In genomic region chr5:178192244-178192643, GRCh38 we compare ENCODE assay signal across 35 cellular contexts. TPM values are rescaled to one million over a fixed set of nuclear protein-coding genes. Genes with fewer than 3 reads are reported as not detected.
A peak's percentile ranks its signal among the peaks of the same experiment; 100 is the strongest.
DNase-seq lines count a peak whose midpoint lies in the region; ATAC-seq, FAIRE-seq and TF ChIP-seq lines count a peak whose summit lies in the region.
"Had no signal": no experiment of that assay in that cellular context is flagged by ENCODE, and none has a peak within 500 bp of the region (broad histone marks: within the 10 kb centered on the region; RNA-seq: fewer than 3 reads in every experiment).

No MANE protein-coding gene starts in this region.

- H3K14ac ChIP-seq in H1 (ENCODE audit: insufficient read length) (no peak overlapping the region), mesenchymal stem cell (ENCODE audit: low read length in 2 of 2) (no peak overlapping the region)

- H4K20me1 ChIP-seq in GM23248 (ENCODE audit: insufficient read depth) (no peaks in the 10 kb centered on the region), H1 (replicated peaks in 1 of 2; ENCODE audit: control insufficient read depth in 1 of 2, insufficient read depth in 2 of 2, low read length in 2 of 2) (no peaks in the 10 kb centered on the region), Karpas-422 (ENCODE audit: insufficient read depth, low read depth, low read length) (no peaks in the 10 kb centered on the region)

- H3K4ac ChIP-seq in H1 (replicated peaks; ENCODE audit: insufficient read length, low read depth, low read length) (no peak overlapping the region), mesenchymal stem cell (ENCODE audit: low read depth in 1 of 2, low read length in 2 of 2) (no peak overlapping the region)

- no peaks in the 10 kb centered on the region for H3K79me2 ChIP-seq in GM23248 (ENCODE audit: insufficient read depth)
- H3K79me2 ChIP-seq in H1 (ENCODE audit: control insufficient read depth in 1 of 2, insufficient read depth in 2 of 2, low read length in 2 of 2) = no peaks in the 10 kb centered on the region
- H3K79me2 ChIP-seq in Karpas-422 (ENCODE audit: low read length) = no peaks in the 10 kb centered on the region

- H3K4me2 ChIP-seq in GM23248 (ENCODE audit: unreplicated experiment) = no peak overlapping the region
- H3K4me2 ChIP-seq in H1 (ENCODE audit: insufficient read depth in 1 of 2, low read depth in 2 of 2, low read length in 2 of 2) = no peak overlapping the region
- H3K4me2 ChIP-seq in Karpas-422 (ENCODE audit: low read depth, low read length, poor library complexity, severe bottlenecking) = no peak overlapping the region
- no peak overlapping the region for H3K4me2 ChIP-seq in mesenchymal stem cell (ENCODE audit: low read length, poor library complexity, severe bottlenecking)
- H3K4me2 ChIP-seq: A549, PC-9 had no signal

- H3K4me3 ChIP-seq in GM23248 = no peak overlapping the region
- no peak overlapping the region for H3K4me3 ChIP-seq in H1 (ENCODE audit: extremely low read depth in 1 of 4, insufficient read depth in 2 of 4, low read depth in 3 of 4, low read length in 4 of 4)
- no peak overlapping the region for H3K4me3 ChIP-seq in right lobe of liver
- no peak overlapping the region for H3K4me3 ChIP-seq in Karpas-422 (ENCODE audit: low read length)
- H3K4me3 ChIP-seq in mesenchymal stem cell (ENCODE audit: insufficient read depth in 1 of 2, low read depth in 1 of 2, low read length in 2 of 2) = no peak overlapping the region
- H3K4me3 ChIP-seq: A549, PC-9, tibial artery, vagina had no signal

- H4K8ac ChIP-seq in H1 (ENCODE audit: extremely low read depth, insufficient read depth, low read length) (no peak overlapping the region), mesenchymal stem cell (ENCODE audit: low read length) (no peak overlapping the region)

- H2AK5ac ChIP-seq in H1 (ENCODE audit: low read depth, low read length) (no peak overlapping the region), mesenchymal stem cell (ENCODE audit: low read length, severe bottlenecking) (no peak overlapping the region)

- no peak for TF ChIP-seq RAD21 in H1 (IDR thresholded peaks at IDR 0.05 in 1 of 2, conservative IDR thresholded peaks at IDR 0.05 in 1 of 2; ENCODE audit: low read depth in 2 of 2, low read length in 2 of 2)

- H2BK5ac ChIP-seq in H1 (ENCODE audit: low read depth, low read length) = no peak overlapping the region
- H2BK5ac ChIP-seq in mesenchymal stem cell (ENCODE audit: low read depth, low read length, poor library complexity, severe bottlenecking) = no peak overlapping the region

- H4K91ac ChIP-seq in H1 (replicated peaks; ENCODE audit: insufficient read length, low read length) (no peak overlapping the region), mesenchymal stem cell (ENCODE audit: low read length) (no peak overlapping the region)

- H3K27me3 ChIP-seq in GM23248 (replicated peaks; ENCODE audit: insufficient read depth) (peaks cover 13% of the 10 kb centered on the region), H1 (replicated peaks in 1 of 4; ENCODE audit: control insufficient read depth in 3 of 4, extremely low read depth in 1 of 4, insufficient read depth in 3 of 4, low read length in 3 of 4) (no peaks in the 10 kb centered on the region; a peak in 1 of 7 replicates), right lobe of liver (no peaks in the 10 kb centered on the region), Karpas-422 (ENCODE audit: low read length) (no peaks in the 10 kb centered on the region), mesenchymal stem cell (ENCODE audit: control insufficient read depth in 1 of 2, insufficient read depth in 1 of 2, low read length in 2 of 2) (peaks cover 21 to 23% of the 10 kb centered on the region in 2 experiments)
- H3K27me3 ChIP-seq: vagina had no signal

- no peak for FAIRE-seq in H1 (lab: Jason Lieb, UNC)
- FAIRE-seq: A549, islet of Langerhans had no signal

- CTCF ChIA-PET in H1 (lab: Charles Lee; ENCODE audit: partially characterized antibody) = interaction anchor here (0.5 to 1.6 kb wide), 3 partner anchors 8 to 10 kb away, joined by 3 read pairs; no protein-coding TSS in a partner anchor

- no peak for TF ChIP-seq EP300 in H1 (IDR thresholded peaks at IDR 0.05; ENCODE audit: borderline replicate concordance in 1 of 2, low read depth in 2 of 2, low read length in 2 of 2)

- H3K56ac ChIP-seq in H1 (replicated peaks; ENCODE audit: insufficient read length, low read depth, low read length) = no peak overlapping the region

- H3K79me1 ChIP-seq in H1 (ENCODE audit: low read depth, low read length) (no peaks in the 10 kb centered on the region), mesenchymal stem cell (replicated peaks; ENCODE audit: low read length, poor library complexity, severe bottlenecking) (no peaks in the 10 kb centered on the region)

- H2BK12ac ChIP-seq in H1 (ENCODE audit: low read depth, low read length) = no peak overlapping the region
- H2BK12ac ChIP-seq in mesenchymal stem cell (ENCODE audit: low read length in 2 of 2) = no peak overlapping the region

- no peaks in the 10 kb centered on the region for H3K9me2 ChIP-seq in GM23248 (ENCODE audit: insufficient read depth)
- H3K9me2 ChIP-seq in Karpas-422 (replicated peaks; ENCODE audit: insufficient read depth, low read length) = no peaks in the 10 kb centered on the region

- H3K9ac ChIP-seq in GM23248 (no peak overlapping the region), H1 (replicated peaks in 1 of 4; ENCODE audit: extremely low read depth in 1 of 4, low read depth in 3 of 4, low read length in 3 of 4) (no peak overlapping the region), Karpas-422 (ENCODE audit: low read length) (no peak overlapping the region), mesenchymal stem cell (ENCODE audit: low read length) (no peak overlapping the region)

- H3K4me1 ChIP-seq in GM23248 (ENCODE audit: insufficient read depth) (0 out of 2 replicates have a peak, but pooled peaks cover 3% of the 10 kb centered on the region), H1 (replicated peaks in 1 of 4; ENCODE audit: control insufficient read depth in 3 of 4, insufficient read depth in 4 of 4, low read length in 3 of 4) (peaks cover 0 to 10% (median 3%) of the 10 kb centered on the region in 4 experiments; a peak in 3 of 7 replicates), right lobe of liver (peaks cover 0 to 21% (median 5%) of the 10 kb centered on the region in 4 donors), Karpas-422 (ENCODE audit: low read length) (0 out of 2 replicates have a peak, but pooled peaks cover 3% of the 10 kb centered on the region), mesenchymal stem cell (ENCODE audit: control insufficient read depth, insufficient read depth, low read depth, low read length) (no peaks in the 10 kb centered on the region)
- H3K4me1 ChIP-seq: A549, tibial artery, vagina had no signal

- no peak overlapping the region for H4K5ac ChIP-seq in H1 (ENCODE audit: insufficient read length, low read depth, low read length)

- H3K9me3 ChIP-seq in GM23248 (ENCODE audit: low read depth) (no peaks in the 10 kb centered on the region), H1 (ENCODE audit: insufficient read depth in 2 of 2, low read depth in 1 of 2, low read length in 1 of 2) (peaks cover 0 to 8% of the 10 kb centered on the region in 2 experiments; a peak in 2 of 4 replicates), right lobe of liver (no peaks in the 10 kb centered on the region), Karpas-422 (ENCODE audit: low read length) (no peaks in the 10 kb centered on the region), mesenchymal stem cell (ENCODE audit: control insufficient read depth, low read length) (no peaks in the 10 kb centered on the region)
- H3K9me3 ChIP-seq: tibial artery, vagina had no signal

- TF ChIP-seq CTCF in H1 (IDR thresholded peaks at IDR 0.05; ENCODE audit: control extremely low read depth in 1 of 3, insufficient read depth in 1 of 3, low read depth in 1 of 3, low read length in 3 of 3) (no peak), right lobe of liver (IDR thresholded peaks at IDR 0.05) (no peak)

- H2BK120ac ChIP-seq in H1 (replicated peaks; ENCODE audit: low read depth, low read length) = no peak overlapping the region
- no peak overlapping the region for H2BK120ac ChIP-seq in mesenchymal stem cell (ENCODE audit: low read depth, low read length)

- H3K36me3 ChIP-seq in GM23248 (ENCODE audit: low read depth) (no peaks in the 10 kb centered on the region), H1 (ENCODE audit: control insufficient read depth in 2 of 4, insufficient read depth in 4 of 4, low read length in 3 of 4) (no peaks in the 10 kb centered on the region), right lobe of liver (no peaks in the 10 kb centered on the region), Karpas-422 (ENCODE audit: insufficient read depth, low read length) (no peaks in the 10 kb centered on the region), mesenchymal stem cell (ENCODE audit: control insufficient read depth in 1 of 2, insufficient read depth in 2 of 2, low read depth in 1 of 2, low read length in 2 of 2) (no peaks in the 10 kb centered on the region)
- H3K36me3 ChIP-seq: tibial artery, vagina had no signal

- peak; percentile 71 to 86 (median 80) for ATAC-seq in right lobe of liver
- ATAC-seq: A549, left ventricle myocardium superior, sciatic nerve had no signal

- H3K23ac ChIP-seq in H1 (ENCODE audit: insufficient read length) (no peak overlapping the region), mesenchymal stem cell (ENCODE audit: low read length in 2 of 2) (no peak overlapping the region)

- H3K18ac ChIP-seq in H1 (ENCODE audit: extremely low read depth, low read length) = no peak overlapping the region
- no peak overlapping the region for H3K18ac ChIP-seq in mesenchymal stem cell (ENCODE audit: low read depth in 1 of 2, low read length in 2 of 2)

- H3F3A ChIP-seq in GM23248 (ENCODE audit: insufficient read depth) = no peaks in the 10 kb centered on the region

- WGBS in GM23248 (ENCODE audit: low coverage in 1 of 2, low lambda C conversion rate in 2 of 2, missing lambda C conversion rate in 2 of 2), 2 experiments = 34 to 36% methylated on average over 2 of the region's 2 CpGs
- 90% methylated on average over 2 of the region's 2 CpGs; no CpG with 5 or more reads in 1 of the 2 experiments for WGBS in H1 (ENCODE audit: extremely low coverage in 1 of 2, insufficient coverage in 1 of 2, insufficient read length in 1 of 2, insufficient replicate concordance in 2 of 2, low coverage in 1 of 2, low lambda C conversion rate in 2 of 2, missing lambda C conversion rate in 1 of 2), 2 experiments
- WGBS in right lobe of liver (ENCODE audit: insufficient coverage, low coverage, low lambda C conversion rate, missing lambda C conversion rate) = 25% methylated on average over 2 of the region's 2 CpGs
- WGBS in mesenchymal stem cell = 94% methylated on average over 2 of the region's 2 CpGs

- H3K23me2 ChIP-seq in H1 (ENCODE audit: low read depth, low read length) = no peaks in the 10 kb centered on the region

- no peak overlapping the region for H2BK20ac ChIP-seq in H1 (ENCODE audit: low read length)

- H3K27ac ChIP-seq in GM23248 = no peak overlapping the region
- no peak overlapping the region for H3K27ac ChIP-seq in H1 (ENCODE audit: low read depth, low read length)
- no peak overlapping the region for H3K27ac ChIP-seq in right lobe of liver
- no peak overlapping the region for H3K27ac ChIP-seq in Karpas-422 (ENCODE audit: low read length)
- H3K27ac ChIP-seq in mesenchymal stem cell (ENCODE audit: low read length, poor library complexity, severe bottlenecking) = no peak overlapping the region
- H3K27ac ChIP-seq: A549, HL-60, PC-9, tibial artery, vagina had no signal

- DNase-seq in GM23248 = peak; percentile 34
- peak; percentile 19 for DNase-seq in NCI-H2196 treated with DMSO at 0.1 percent for 48 hours (lab: John Stamatoyannopoulos, UW; ENCODE audit: unreplicated experiment)
- no peak for DNase-seq in H1 (ENCODE audit: low read depth in 1 of 2, low spot score in 2 of 2)
- DNase-seq in right lobe of liver = peak in 2 of 3 donors; percentile 52 to 78
- DNase-seq in KBM-7 = no peak
- DNase-seq in Karpas-422 = no peak
- DNase-seq in mesenchymal stem cell = no peak
- DNase-seq in globus pallidus (ENCODE audit: low spot score) = no peak
- DNase-seq: activated CD4-positive, alpha-beta T cell treated with anti-CD3 and anti-CD28 coated beads, Interleukin-2, amount 50 U/mL, for 48 hours; activated CD4-positive, CD25-positive, alpha-beta regulatory T cell treated with anti-CD3 and anti-CD28 coated beads, Interleukin-2, amount 50 U/mL, for 72 hours; activated naive CD4-positive, alpha-beta T cell; activated T-cell treated with anti-CD3 and anti-CD28 coated beads, Interleukin-2, amount 50 U/mL, for 72 hours; CD4-positive, alpha-beta memory T cell; cerebellar nuclear complex; left ventricle myocardium superior; midbrain; naive B cell; NCI-H1436 treated with DMSO at 0.1 percent for 48 hours; NCI-H510A; SHP77; stimulated activated CD4-positive, alpha-beta T cell treated with anti-CD3 and anti-CD28 coated beads, Interleukin-12 subunit alpha, Interleukin-12 subunit beta, amount 100 ng/mL, for 4 hours; stimulated activated CD4-positive, alpha-beta T cell treated with anti-CD3 and anti-CD28 coated beads, Interleukin-4, amount 100 ng/mL, for 1 hour; tibial artery had no signal

- TF ChIP-seq POLR2A in H1 (IDR thresholded peaks at IDR 0.05; ENCODE audit: control extremely low read depth in 1 of 2, low read depth in 2 of 2, low read length in 2 of 2) = no peak
- TF ChIP-seq POLR2A in right lobe of liver (IDR thresholded peaks at IDR 0.05) = no peak

- in situ Hi-C loops in GM23248 (cut with MboI) (no loop called here), KBM-7 (cut with MboI; ENCODE audit: low pct_unique_long_range_greater_than_20kb, low sequenced_read_pairs) (no loop called here)

- POLR2A ChIA-PET in H1 (lab: Charles Lee; ENCODE audit: partially characterized antibody) = interaction anchor here (31.3 to 38.5 kb wide), 2 partner anchors 8 to 11 kb away, joined by 985 read pairs; partner anchors contain the start of genes GMCL2 and HNRNPAB

- peak overlapping the region; percentile 31; the same call in 1 of the 2 replicates for H2BK15ac ChIP-seq in H1 (ENCODE audit: low read length)
- no peak overlapping the region for H2BK15ac ChIP-seq in mesenchymal stem cell (ENCODE audit: low read depth, poor library complexity, severe bottlenecking)

- intact Hi-C loops in right lobe of liver (cut with DNase I) = no loop called here

- H2AFZ ChIP-seq in GM23248 = no peak overlapping the region
- no peak overlapping the region for H2AFZ ChIP-seq in H1 (ENCODE audit: low read length)
- H2AFZ ChIP-seq in Karpas-422 (ENCODE audit: low read length) = no peak overlapping the region
- no peak overlapping the region for H2AFZ ChIP-seq in mesenchymal stem cell (ENCODE audit: low read depth, low read length)
- H2AFZ ChIP-seq: PC-9 had no signal

RNA-seq across cellular contexts. Expression of gene GMCL2, which starts 5.1 kb away (rescaled TPM):
- total RNA-seq in GM23248 (2014; rRNA removed; shearing (Covaris generic)) = not detected in 2 replicates
- polyA plus RNA-seq in GM23248 (2016; fragmentation: Nextera tagmentation; extraction: Ambion mirVana) (not detected in 2 replicates), H1 (2011; rRNA removed) (not detected in 2 replicates)
- 0.13 TPM in 1 of 2 replicates, not detected in the other for total RNA-seq in H1 (2021; fragmentation: NEBNext Ultra II Directional; extraction: Animal tissue kit (Norgen Biotek cat#: 25700))
- not detected for polyA plus RNA-seq in H1 (2011; cell fraction: cytosol; rRNA removed)
- 0.06 TPM for polyA plus RNA-seq in H1 (2011; cell fraction: nucleus; rRNA removed)
- not detected in 4 replicates for polyA plus RNA-seq in H1 (2012, experiment 1 of 2)
- polyA plus RNA-seq in H1 (2012, experiment 2 of 2) = not detected
- polyA plus RNA-seq in H1 (2013, experiment 1 of 2) = not detected
- polyA plus RNA-seq in H1 (2013, experiment 2 of 2) = not detected
- not detected in 2 replicates for polyA minus RNA-seq in H1 (2011; rRNA and poly(A)+ RNA removed)
- not detected for polyA minus RNA-seq in H1 (2011; cell fraction: cytosol; rRNA and poly(A)+ RNA removed)
- polyA minus RNA-seq in H1 (2011; cell fraction: nucleus; rRNA and poly(A)+ RNA removed) = not detected
- not detected for total RNA-seq in right lobe of liver
- not detected in 2 replicates for total RNA-seq in Karpas-422 (2014; rRNA removed; shearing (Covaris generic); ENCODE audit: low replicate concordance)
- polyA plus RNA-seq in mesenchymal stem cell (2013, experiment 1 of 2) = not detected
- polyA plus RNA-seq in mesenchymal stem cell (2013, experiment 2 of 2) = not detected
- total RNA-seq: activated T-cell treated with anti-CD3 and anti-CD28 coated beads, Interleukin-2, amount 50 U/mL, for 72 hours; CD4-positive, alpha-beta memory T cell; dermis microvascular lymphatic vessel endothelial cell; H4; left ventricle myocardium superior; LHCN-M2; PC-9; progenitor cell of endocrine pancreas; sciatic nerve; T-helper 2 cell treated with Interferon-gamma antibody and Interleukin-4, amounts not matched to agents 100 ng/mL and 5 ng/mL, for 36 hours; vagina had no signal
- polyA plus RNA-seq: A549; CD4-positive, alpha-beta memory T cell; fibroblast of lung had no signal

RNA-seq across cellular contexts. Expression of gene HNRNPAB, which starts 12.1 kb away (rescaled TPM):
- total RNA-seq in GM23248 (2014; rRNA removed; shearing (Covaris generic)) = 47.6 and 53.4 TPM in 2 replicates
- 111 and 117 TPM in 2 replicates for polyA plus RNA-seq in GM23248 (2016; fragmentation: Nextera tagmentation; extraction: Ambion mirVana)
- total RNA-seq in H1 (2021; fragmentation: NEBNext Ultra II Directional; extraction: Animal tissue kit (Norgen Biotek cat#: 25700)) = 556 and 563 TPM in 2 replicates
- polyA plus RNA-seq in H1 (2011; rRNA removed) = 350 and 373 TPM in 2 replicates
- polyA plus RNA-seq in H1 (2011; cell fraction: cytosol; rRNA removed) = 393 TPM
- polyA plus RNA-seq in H1 (2011; cell fraction: nucleus; rRNA removed) = 141 TPM
- polyA plus RNA-seq in H1 (2012, experiment 1 of 2) = 386 to 417 TPM (median 389 TPM) in 4 replicates
- 229 TPM for polyA plus RNA-seq in H1 (2012, experiment 2 of 2)
- polyA plus RNA-seq in H1 (2013, experiment 1 of 2) = 302 TPM
- 299 TPM for polyA plus RNA-seq in H1 (2013, experiment 2 of 2)
- 74.5 and 90.5 TPM in 2 replicates for polyA minus RNA-seq in H1 (2011; rRNA and poly(A)+ RNA removed)
- polyA minus RNA-seq in H1 (2011; cell fraction: cytosol; rRNA and poly(A)+ RNA removed) = 107 TPM
- polyA minus RNA-seq in H1 (2011; cell fraction: nucleus; rRNA and poly(A)+ RNA removed) = 87.5 TPM
- total RNA-seq in right lobe of liver = 10 to 100 TPM; 44.2 to 96.1 (median 73.5) TPM
- total RNA-seq in Karpas-422 (2014; rRNA removed; shearing (Covaris generic); ENCODE audit: low replicate concordance) = 75.7 and 136 TPM in 2 replicates
- polyA plus RNA-seq in mesenchymal stem cell (2013, experiment 1 of 2) = 114 TPM
- polyA plus RNA-seq in mesenchymal stem cell (2013, experiment 2 of 2) = 110 TPM

RNA-seq across cellular contexts. Expression of gene NHP2, which starts 38.6 kb away (rescaled TPM):
- total RNA-seq in GM23248 (2014; rRNA removed; shearing (Covaris generic)) = 203 and 221 TPM in 2 replicates
- polyA plus RNA-seq in GM23248 (2016; fragmentation: Nextera tagmentation; extraction: Ambion mirVana) = 232 and 237 TPM in 2 replicates
- 263 and 281 TPM in 2 replicates for total RNA-seq in H1 (2021; fragmentation: NEBNext Ultra II Directional; extraction: Animal tissue kit (Norgen Biotek cat#: 25700))
- 241 and 344 TPM in 2 replicates for polyA plus RNA-seq in H1 (2011; rRNA removed)
- 302 TPM for polyA plus RNA-seq in H1 (2011; cell fraction: cytosol; rRNA removed)
- polyA plus RNA-seq in H1 (2011; cell fraction: nucleus; rRNA removed) = 166 TPM
- 273 to 334 TPM (median 320 TPM) in 4 replicates for polyA plus RNA-seq in H1 (2012, experiment 1 of 2)
- polyA plus RNA-seq in H1 (2012, experiment 2 of 2) = 440 TPM
- polyA plus RNA-seq in H1 (2013, experiment 1 of 2) = 244 TPM
- polyA plus RNA-seq in H1 (2013, experiment 2 of 2) = 251 TPM
- polyA minus RNA-seq in H1 (2011; rRNA and poly(A)+ RNA removed) = 58.6 and 61.0 TPM in 2 replicates
- 117 TPM for polyA minus RNA-seq in H1 (2011; cell fraction: cytosol; rRNA and poly(A)+ RNA removed)
- 80.9 TPM for polyA minus RNA-seq in H1 (2011; cell fraction: nucleus; rRNA and poly(A)+ RNA removed)
- 100 to 1,000 TPM in 2 of 6 experiments, 10 to 100 TPM in 4; 35.5 to 174 (median 43.9) TPM for total RNA-seq in right lobe of liver
- 264 and 330 TPM in 2 replicates for total RNA-seq in Karpas-422 (2014; rRNA removed; shearing (Covaris generic); ENCODE audit: low replicate concordance)
- polyA plus RNA-seq in mesenchymal stem cell (2013, experiment 1 of 2) = 114 TPM
- 119 TPM for polyA plus RNA-seq in mesenchymal stem cell (2013, experiment 2 of 2)

RNA-seq across cellular contexts. Expression of gene PHYKPL, which starts 40.4 kb away (rescaled TPM):
- total RNA-seq in GM23248 (2014; rRNA removed; shearing (Covaris generic)) = 12.1 and 28.9 TPM in 2 replicates
- polyA plus RNA-seq in GM23248 (2016; fragmentation: Nextera tagmentation; extraction: Ambion mirVana) = 18.4 and 22.9 TPM in 2 replicates
- 29.5 and 32.1 TPM in 2 replicates for total RNA-seq in H1 (2021; fragmentation: NEBNext Ultra II Directional; extraction: Animal tissue kit (Norgen Biotek cat#: 25700))
- 25.1 and 33.4 TPM in 2 replicates for polyA plus RNA-seq in H1 (2011; rRNA removed)
- 35.7 TPM for polyA plus RNA-seq in H1 (2011; cell fraction: cytosol; rRNA removed)
- 106 TPM for polyA plus RNA-seq in H1 (2011; cell fraction: nucleus; rRNA removed)
- polyA plus RNA-seq in H1 (2012, experiment 1 of 2) = 22.0 to 26.7 TPM (median 22.5 TPM) in 4 replicates
- polyA plus RNA-seq in H1 (2012, experiment 2 of 2) = 9.1 TPM
- polyA plus RNA-seq in H1 (2013, experiment 1 of 2) = 10.9 TPM
- polyA plus RNA-seq in H1 (2013, experiment 2 of 2) = 7.7 TPM
- 44.1 and 62.2 TPM in 2 replicates for polyA minus RNA-seq in H1 (2011; rRNA and poly(A)+ RNA removed)
- 25.1 TPM for polyA minus RNA-seq in H1 (2011; cell fraction: cytosol; rRNA and poly(A)+ RNA removed)
- polyA minus RNA-seq in H1 (2011; cell fraction: nucleus; rRNA and poly(A)+ RNA removed) = 91.2 TPM
- 100 to 1,000 TPM in 3 of 6 experiments, 10 to 100 TPM in 3; 64.3 to 133 (median 85.8) TPM for total RNA-seq in right lobe of liver
- 116 and 118 TPM in 2 replicates for total RNA-seq in Karpas-422 (2014; rRNA removed; shearing (Covaris generic); ENCODE audit: low replicate concordance)
- polyA plus RNA-seq in mesenchymal stem cell (2013, experiment 1 of 2) = 14.7 TPM
- 13.6 TPM for polyA plus RNA-seq in mesenchymal stem cell (2013, experiment 2 of 2)

Comparison
In these comparisons a context has a peak if more than half of its experiments do, and no peak if none do; other contexts are left out.
1. DNase-seq: peak in GM23248 (single experiment), NCI-H2196 treated with DMSO at 0.1 percent for 48 hours (single experiment) and right lobe of liver (2 of 3); none in H1 (0 of 2), KBM-7 (single experiment), Karpas-422 (single experiment), mesenchymal stem cell (single experiment) and globus pallidus (single experiment).